In the genomic region with DNA sequence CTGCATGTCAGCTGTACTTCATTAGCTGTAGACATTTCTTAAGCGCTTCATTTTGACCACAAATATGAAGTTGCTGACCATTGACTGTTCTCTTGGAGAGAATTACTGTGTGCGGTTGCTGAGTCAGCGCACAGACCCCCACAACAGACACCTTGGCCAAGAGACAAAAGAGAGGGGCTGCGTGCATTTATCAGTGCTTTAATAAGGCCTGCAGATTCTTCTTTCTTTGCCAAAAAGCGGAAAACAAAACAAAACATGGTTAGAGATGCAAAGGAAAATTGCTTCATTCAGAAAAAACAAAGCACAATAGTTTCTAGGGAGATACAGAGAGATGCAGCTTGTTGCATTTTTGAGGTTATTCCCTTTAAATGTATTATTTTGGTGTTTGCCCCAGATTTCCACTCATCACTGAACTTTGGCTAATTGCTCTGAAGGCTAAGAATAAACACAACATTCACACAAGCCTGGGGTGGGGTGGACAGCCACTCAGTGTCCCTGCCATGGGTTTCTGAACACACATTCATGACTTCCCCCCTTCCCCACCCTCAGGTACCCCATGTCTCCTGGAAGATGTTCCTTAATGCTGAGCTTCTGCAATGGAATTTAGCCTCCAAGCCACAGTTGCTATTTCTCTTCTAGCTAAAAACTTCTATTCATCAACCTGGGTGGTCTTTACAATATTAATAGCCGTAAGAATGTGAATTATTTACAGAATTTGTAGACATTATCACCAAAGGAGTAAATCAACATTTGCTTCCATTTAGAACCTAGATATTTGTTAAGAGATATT, we compare ENCODE assay signal across 12 cellular contexts.
DNase-seq lines count a peak whose midpoint lies in the region; ATAC-seq and TF ChIP-seq lines count a peak whose summit lies in the region.
"Had no signal": no experiment of that assay in that cellular context is flagged by ENCODE, and none has a peak within 500 bp of the region (broad histone marks: within the 10 kb centered on the region; RNA-seq: fewer than 3 reads in every experiment).

No MANE protein-coding gene starts in this region.

- dilution Hi-C loops in IMR-90 (cut with HindIII; ENCODE audit: low sequenced_read_pairs, unreplicated experiment), result no loop called here

- WGBS in IMR-90 (ENCODE audit: extremely low coverage in 2 of 2, insufficient read length in 1 of 2), 2 experiments, result no CpG with 5 or more reads among the region's 6 CpGs

- H4K20me1 ChIP-seq in IMR-90 (ENCODE audit: insufficient read depth, low read length), result no peaks in the 10 kb centered on the region

- H3K18ac ChIP-seq in IMR-90 (ENCODE audit: low read depth, low read length), result no peak overlapping the region

- no peak overlapping the region for H4K8ac ChIP-seq in IMR-90 (ENCODE audit: low read depth in 2 of 2, low read length in 2 of 2)

- H3K27me3 Mint-ChIP-seq in activated CD4-positive, alpha-beta T cell treated with anti-CD3 and anti-CD28 coated beads, Interleukin-2, amount 10 ng/mL, durations not matched to agents 7 days and 5 days, result peaks cover 11% of the 10 kb centered on the region

- H3K36me3 ChIP-seq in ACC112 (ENCODE audit: insufficient read depth, low read length) (no peaks in the 10 kb centered on the region), IMR-90 (ENCODE audit: control insufficient read depth, insufficient read depth, low read length) (no peaks in the 10 kb centered on the region), breast epithelium (no peaks in the 10 kb centered on the region), mucosa of descending colon (ENCODE audit: low read depth) (no peaks in the 10 kb centered on the region)

- POLR2A ChIA-PET in IMR-90 (lab: Charles Lee; ENCODE audit: unreplicated experiment), result no interaction called here
- POLR2A ChIA-PET in activated CD4-positive, alpha-beta T cell treated with anti-CD3 and anti-CD28 coated beads, Interleukin-2, amount 10 ng/mL, durations not matched to agents 7 days and 5 days (lab: Charles Lee), result no interaction called here

- intact Hi-C loops in IMR-90 (cut with micrococcal nuclease) (loop anchor here (1.0 kb wide), 1 partner anchor 12 kb away; no protein-coding TSS in a partner anchor), breast epithelium (cut with DNase I; ENCODE audit: low total_unique reads) (no loop called here), mucosa of descending colon (cut with DNase I, micrococcal nuclease) (no loop called here)

- H2AK5ac ChIP-seq in IMR-90 (ENCODE audit: low read depth, low read length), result no peak overlapping the region

- BruUV-seq in IMR-90 (replicated peaks; lab: Mats Ljungman, UMichigan), result no TSS peak

- no peak overlapping the region for H3K27ac Mint-ChIP-seq in activated CD4-positive, alpha-beta T cell treated with anti-CD3 and anti-CD28 coated beads, Interleukin-2, amount 10 ng/mL, durations not matched to agents 7 days and 5 days
- H3K27ac Mint-ChIP-seq: activated naive CD4-positive, alpha-beta T cell treated with anti-CD3 and anti-CD28 coated beads for 36 hours had no signal

- CTCF ChIA-PET in IMR-90 (lab: Yijun Ruan, JAX), result no interaction called here
- CTCF ChIA-PET in activated CD4-positive, alpha-beta T cell treated with anti-CD3 and anti-CD28 coated beads, Interleukin-2, amount 10 ng/mL, durations not matched to agents 7 days and 5 days (lab: Charles Lee), result no interaction called here

- no peak overlapping the region for H2BK15ac ChIP-seq in IMR-90 (ENCODE audit: low read depth, low read length)

- peaks cover 60% of the 10 kb centered on the region for H3K4me1 ChIP-seq in ACC112 (ENCODE audit: control insufficient read depth, insufficient read depth, low read length, unreplicated experiment)
- H3K4me1 ChIP-seq in IMR-90 (ENCODE audit: control insufficient read depth, insufficient read depth, low read length), result peaks cover 9% of the 10 kb centered on the region
- no peaks in the 10 kb centered on the region for H3K4me1 ChIP-seq in breast epithelium
- no peaks in the 10 kb centered on the region for H3K4me1 ChIP-seq in mucosa of descending colon (ENCODE audit: low read depth)

- no peaks in the 10 kb centered on the region; the same call in 1 of the 2 replicates for H3K9me1 ChIP-seq in IMR-90 (ENCODE audit: insufficient read depth, low read length)

- no peaks in the 10 kb centered on the region for H3K9me3 Mint-ChIP-seq in activated CD4-positive, alpha-beta T cell treated with anti-CD3 and anti-CD28 coated beads, Interleukin-2, amount 10 ng/mL, durations not matched to agents 7 days and 5 days
- H3K9me3 Mint-ChIP-seq: activated naive CD4-positive, alpha-beta T cell treated with anti-CD3 and anti-CD28 coated beads for 36 hours had no signal

- H3K9ac ChIP-seq in IMR-90 (ENCODE audit: low read depth, low read length), result no peak overlapping the region
- H3K9ac ChIP-seq: parathyroid adenoma had no signal

- H2AFZ ChIP-seq in ACC112 (ENCODE audit: low read length, unreplicated experiment) (no peak overlapping the region), IMR-90 (replicated peaks; ENCODE audit: low read length, poor library complexity) (no peak overlapping the region)

- peak; percentile 75 for ATAC-seq in IMR-90 (ENCODE audit: low read depth)
- ATAC-seq in mucosa of descending colon, result peak; percentile 28
- no peak for ATAC-seq in HG03432 (IDR thresholded peaks at IDR 0.05; ENCODE audit: unreplicated experiment)

- H4K91ac ChIP-seq in IMR-90 (ENCODE audit: insufficient read depth, low read depth, low read length), result no peak overlapping the region

- no peak overlapping the region; the same call in 1 of the 2 replicates for H3K4ac ChIP-seq in IMR-90 (ENCODE audit: low read depth, low read length)

- no peak overlapping the region for H2AK9ac ChIP-seq in IMR-90 (replicated peaks; ENCODE audit: low read depth, low read length, poor library complexity)

- no peak overlapping the region for H2BK120ac ChIP-seq in IMR-90 (ENCODE audit: low read depth, low read length)

- no peaks in the 10 kb centered on the region for H3K79me1 ChIP-seq in IMR-90 (ENCODE audit: low read depth in 1 of 2, low read length in 2 of 2)

- TF ChIP-seq POLR2A in IMR-90 (IDR thresholded peaks at IDR 0.05; ENCODE audit: low read depth, low read length) (no peak), breast epithelium (IDR thresholded peaks at IDR 0.05) (no peak)

- H3K23ac ChIP-seq in IMR-90 (ENCODE audit: low read depth, low read length), result no peak overlapping the region

- H3K4me3 ChIP-seq in ACC112 (ENCODE audit: low read depth, low read length), result peak overlapping the region; percentile 51; the same call in 1 of the 2 replicates
- H3K4me3 ChIP-seq in IMR-90 (ENCODE audit: insufficient read depth, low read depth, low read length), result no peak overlapping the region
- H3K4me3 ChIP-seq in breast epithelium, result no peak overlapping the region
- H3K4me3 ChIP-seq in mucosa of descending colon, result no peak overlapping the region

- no peaks in the 10 kb centered on the region for H3K79me2 ChIP-seq in ACC112 (ENCODE audit: control insufficient read depth, insufficient read depth, low read length, unreplicated experiment)
- H3K79me2 ChIP-seq: parathyroid adenoma had no signal

- no peak overlapping the region for H2BK5ac ChIP-seq in IMR-90 (ENCODE audit: low read depth, low read length, poor library complexity, severe bottlenecking)

- in situ Hi-C loops in IMR-90 (cut with MboI; ENCODE audit: low sequenced_read_pairs), result no loop called here

- H3K27me3 ChIP-seq in ACC112 (ENCODE audit: insufficient read depth, low read length), result no peaks in the 10 kb centered on the region
- H3K27me3 ChIP-seq in IMR-90 (ENCODE audit: control insufficient read depth, insufficient read depth, low read length), result peaks cover 26% of the 10 kb centered on the region
- no peaks in the 10 kb centered on the region for H3K27me3 ChIP-seq in breast epithelium

- no peak overlapping the region for H3K14ac ChIP-seq in IMR-90 (replicated peaks; ENCODE audit: low read depth, low read length)

- no peaks in the 10 kb centered on the region; the same call in 1 of the 2 replicates for H3K9me3 ChIP-seq in IMR-90 (ENCODE audit: control insufficient read depth, insufficient read depth, low read length)
- no peaks in the 10 kb centered on the region for H3K9me3 ChIP-seq in breast epithelium
- no peaks in the 10 kb centered on the region for H3K9me3 ChIP-seq in mucosa of descending colon

- no peak for TF ChIP-seq RAD21 in IMR-90 (IDR thresholded peaks at IDR 0.05; ENCODE audit: low read length)

- no peak overlapping the region for H3K56ac ChIP-seq in IMR-90 (ENCODE audit: extremely low read depth, insufficient read depth, low read length)

- TF ChIP-seq CTCF in IMR-90 (conservative IDR thresholded peaks at IDR 0.05; ENCODE audit: low read depth, low read length) (no peak), breast epithelium (IDR thresholded peaks at IDR 0.05) (no peak), mucosa of descending colon (IDR thresholded peaks at IDR 0.05) (no peak)

- no peak overlapping the region for H4K5ac ChIP-seq in IMR-90 (ENCODE audit: low read depth, low read length)

- H3K4me2 ChIP-seq in IMR-90 (ENCODE audit: low read depth, low read length), result peak overlapping the region; percentile 23; the same call in 1 of the 2 replicates

- no peak overlapping the region for H3K4me3 Mint-ChIP-seq in activated CD4-positive, alpha-beta T cell treated with anti-CD3 and anti-CD28 coated beads, Interleukin-2, amount 10 ng/mL, durations not matched to agents 7 days and 5 days
- H3K4me3 Mint-ChIP-seq: activated naive CD4-positive, alpha-beta T cell treated with anti-CD3 and anti-CD28 coated beads for 36 hours had no signal

- H2BK20ac ChIP-seq in IMR-90 (ENCODE audit: low read depth, low read length), result no peak overlapping the region

- H3K4me1 Mint-ChIP-seq in activated CD4-positive, alpha-beta T cell treated with anti-CD3 and anti-CD28 coated beads, Interleukin-2, amount 10 ng/mL, durations not matched to agents 7 days and 5 days, result no peaks in the 10 kb centered on the region

- no peaks in the 10 kb centered on the region for H3K36me3 Mint-ChIP-seq in activated CD4-positive, alpha-beta T cell treated with anti-CD3 and anti-CD28 coated beads, Interleukin-2, amount 10 ng/mL, durations not matched to agents 7 days and 5 days (ENCODE audit: low read depth)

- peak; percentile 74 for DNase-seq in IMR-90
- DNase-seq in breast epithelium (ENCODE audit: low spot score in 2 of 2), result no peak
- no peak for DNase-seq in mucosa of descending colon
- DNase-seq in activated CD4-positive, alpha-beta T cell treated with anti-CD3 and anti-CD28 coated beads, Interleukin-2, amount 10 ng/mL, durations not matched to agents 7 days and 5 days, result no peak
- no peak for DNase-seq in stimulated activated naive CD4-positive, alpha-beta T cell (lab: John Stamatoyannopoulos, UW)
- no peak for DNase-seq in amygdala (lab: John Stamatoyannopoulos, UW)
- DNase-seq: activated CD4-positive, CD25-positive, alpha-beta regulatory T cell treated with anti-CD3 and anti-CD28 coated beads, Interleukin-2, amount 50 U/mL, for 72 hours; activated naive CD4-positive, alpha-beta T cell treated with anti-CD3 and anti-CD28 coated beads for 36 hours; islet precursor cell had no signal

- H3K27ac ChIP-seq in ACC112 (ENCODE audit: low read depth, low read length) (peak overlapping the region; percentile 95), IMR-90 (ENCODE audit: insufficient read depth, low read length) (no peak overlapping the region), breast epithelium (peak overlapping the region; percentile 46 to 58)
- H3K27ac ChIP-seq: parathyroid adenoma had no signal

TF ChIP-seq in IMR-90, 13 proteins besides CTCF, POLR2A, EP300 and RAD21 (continues in another document):
- TF ChIP-seq MAFK (IDR thresholded peaks at IDR 0.05; ENCODE audit: low read depth, low read length), result peak; percentile 75
